In the genomic region with DNA sequence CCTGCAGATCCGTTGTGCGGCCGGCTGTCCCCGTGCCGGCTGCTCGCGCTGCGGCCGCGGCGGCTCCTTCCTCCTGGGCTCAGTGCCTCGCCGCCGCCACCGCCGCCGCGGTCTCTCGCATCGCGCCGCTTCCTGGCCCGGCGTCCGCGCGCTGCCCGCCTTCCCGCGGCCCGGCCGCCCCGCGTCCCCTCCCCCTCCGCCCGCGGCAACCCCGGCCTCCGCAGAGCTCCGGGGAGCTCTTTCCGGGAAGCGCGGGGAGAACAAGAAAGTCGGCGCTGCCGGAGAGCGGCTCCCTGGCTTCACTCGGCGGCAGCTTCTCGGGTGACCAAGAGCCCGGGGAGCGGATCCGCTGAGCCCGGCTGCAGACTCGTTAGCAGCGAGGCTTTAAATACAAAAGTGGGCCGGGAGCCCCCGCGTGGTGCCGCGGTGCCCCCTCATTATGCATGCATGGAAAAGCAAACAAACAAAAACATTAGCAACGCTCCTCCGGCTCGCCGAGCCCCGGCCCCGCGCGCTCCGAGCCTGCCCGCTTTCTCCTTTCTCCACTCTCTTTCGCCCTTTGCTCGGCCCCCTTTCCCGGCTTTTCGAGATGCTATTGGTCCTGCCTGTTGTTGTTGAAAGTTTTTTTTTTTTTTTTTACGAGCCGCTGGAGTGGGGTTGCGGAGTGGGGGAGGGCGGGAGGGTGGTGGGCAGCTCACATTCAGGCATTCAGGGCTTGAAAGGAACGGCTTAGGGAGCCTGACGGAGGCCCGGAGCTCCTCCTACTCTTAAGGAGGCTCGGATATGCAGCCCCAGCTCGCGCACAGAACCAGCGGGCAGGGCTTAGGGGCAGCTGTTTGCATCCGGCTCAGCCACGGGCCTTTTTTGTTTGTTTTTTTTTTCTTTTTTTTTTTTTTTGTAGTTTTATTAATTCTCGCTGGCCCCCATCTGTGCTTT, we compare ENCODE assay signal across 8 cellular contexts. TPM values are rescaled to one million over a fixed set of nuclear protein-coding genes. Genes with fewer than 3 reads are reported as not detected.
DNase-seq lines count a peak whose midpoint lies in the region; ATAC-seq and TF ChIP-seq lines count a peak whose summit lies in the region.

A gene with protein sequence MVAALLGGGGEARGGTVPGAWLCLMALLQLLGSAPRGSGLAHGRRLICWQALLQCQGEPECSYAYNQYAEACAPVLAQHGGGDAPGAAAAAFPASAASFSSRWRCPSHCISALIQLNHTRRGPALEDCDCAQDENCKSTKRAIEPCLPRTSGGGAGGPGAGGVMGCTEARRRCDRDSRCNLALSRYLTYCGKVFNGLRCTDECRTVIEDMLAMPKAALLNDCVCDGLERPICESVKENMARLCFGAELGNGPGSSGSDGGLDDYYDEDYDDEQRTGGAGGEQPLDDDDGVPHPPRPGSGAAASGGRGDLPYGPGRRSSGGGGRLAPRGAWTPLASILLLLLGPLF (minus strand): TSS at position 361 of the 936 bp plus-strand sequence. CDS start 727 bp downstream, outside the sequence.

- H3K27ac Mint-ChIP-seq in Caco-2 (ENCODE audit: unreplicated experiment): no peak within 1 kb of the TSS

- H3K27me3 ChIP-seq in Caco-2 (replicated peaks; ENCODE audit: control insufficient read depth, insufficient read depth, low read length): no peaks in the 10 kb centered on the region
- H3K27me3 ChIP-seq in heart right ventricle: peaks cover 0 to 36% (median 0%) of the 10 kb centered on the region in 7 donors
- H3K27me3 ChIP-seq in trophoblast cell (ENCODE audit: insufficient read depth, low read length): no peaks in the 10 kb centered on the region
- H3K27me3 ChIP-seq in tibial artery: no peaks in the 10 kb centered on the region

- ATAC-seq in GM21526 (IDR thresholded peaks at IDR 0.05; ENCODE audit: low FRiP score, unreplicated experiment) (peak; percentile 54), heart right ventricle (peak; percentile 87 to 97 (median 95))

- H3K79me1 ChIP-seq in trophoblast cell (ENCODE audit: low read length): peaks cover 20% of the 10 kb centered on the region

- H3K4me1 Mint-ChIP-seq in Caco-2 (ENCODE audit: low read depth, unreplicated experiment): no peaks in the 10 kb centered on the region

- in situ Hi-C loops in KBM-7 (cut with MboI; ENCODE audit: low pct_unique_long_range_greater_than_20kb, low sequenced_read_pairs): no loop called here

- H2BK12ac ChIP-seq in trophoblast cell (ENCODE audit: low read length): peak within 1 kb of the TSS; percentile 15

- no peaks in the 10 kb centered on the region for H3K9me3 Mint-ChIP-seq in Caco-2 (ENCODE audit: unreplicated experiment)

- H3K9me3 ChIP-seq in Caco-2: no peaks in the 10 kb centered on the region
- peaks cover 0 to 5% (median 0%) of the 10 kb centered on the region in 11 donors for H3K9me3 ChIP-seq in heart right ventricle
- peaks cover 5% of the 10 kb centered on the region for H3K9me3 ChIP-seq in trophoblast cell (ENCODE audit: insufficient read depth, low read depth, low read length)
- no peaks in the 10 kb centered on the region for H3K9me3 ChIP-seq in tibial artery

- no peak within 1 kb of the TSS for H2AK5ac ChIP-seq in trophoblast cell (ENCODE audit: low read length)

- H3K4me1 ChIP-seq in Caco-2: no peaks in the 10 kb centered on the region
- peaks cover 0 to 42% (median 12%) of the 10 kb centered on the region in 9 donors for H3K4me1 ChIP-seq in heart right ventricle
- peaks cover 0 to 2% of the 10 kb centered on the region in 2 experiments for H3K4me1 ChIP-seq in trophoblast cell (ENCODE audit: control insufficient read depth in 1 of 2, insufficient read depth in 2 of 2, low read length in 2 of 2)
- H3K4me1 ChIP-seq in tibial artery: peaks cover 0 to 35% (median 4%) of the 10 kb centered on the region in 4 donors

- H2BK5ac ChIP-seq in trophoblast cell (ENCODE audit: low read depth, low read length, poor library complexity): peak within 1 kb of the TSS; percentile 89

- H3K9ac ChIP-seq in trophoblast cell (ENCODE audit: low read length): peak within 1 kb of the TSS; percentile 87

- H3K79me2 ChIP-seq in trophoblast cell (ENCODE audit: control insufficient read depth, insufficient read depth, low read length, poor library complexity): peaks cover 17% of the 10 kb centered on the region

- H2AFZ ChIP-seq in trophoblast cell (ENCODE audit: insufficient read depth, low read length, poor library complexity): peak within 1 kb of the TSS; percentile 43

- peak within 1 kb of the TSS; percentile 86 for H3K18ac ChIP-seq in trophoblast cell (ENCODE audit: low read length)

- peak within 1 kb of the TSS; percentile 29 for H3K4me3 ChIP-seq in Caco-2 (ENCODE audit: low read depth, low read length)
- peak within 1 kb of the TSS; percentile 65 to 96 (median 85) for H3K4me3 ChIP-seq in heart right ventricle
- peak within 1 kb of the TSS; percentile 97 for H3K4me3 ChIP-seq in trophoblast cell (ENCODE audit: low read depth, low read length)
- H3K4me3 ChIP-seq in tibial artery: peak within 1 kb of the TSS; percentile 66 to 83

- peak within 1 kb of the TSS; percentile 72 for H3K4me3 Mint-ChIP-seq in Caco-2 (ENCODE audit: unreplicated experiment)

- CTCF ChIA-PET in Caco-2 (lab: Charles Lee): interaction anchor here (0.7 kb wide), 1 partner anchor 76 kb away, joined by 3 read pairs; no protein-coding TSS in a partner anchor

- intact Hi-C loops in Caco-2 (cut with micrococcal nuclease; ENCODE audit: unreplicated experiment) (no loop called here), heart right ventricle (cut with DNase I) (loop anchor here in 8 of 10 donors (1.0 to 10.0 kb wide), 9 partner anchors 200 to 463 kb away; no protein-coding TSS in a partner anchor), tibial artery (cut with DNase I; ENCODE audit: low total_unique reads) (loop anchor here (5.0 kb wide), 2 partner anchors 165 to 375 kb away; no protein-coding TSS in a partner anchor)

- no TSS peak for BruUV-seq in Caco-2 (replicated peaks; lab: Mats Ljungman, UMichigan)

- peak within 1 kb of the TSS; percentile 26 for H4K12ac ChIP-seq in trophoblast cell (ENCODE audit: low read depth, low read length)

- peak within 1 kb of the TSS; percentile 25 for H2BK120ac ChIP-seq in trophoblast cell (ENCODE audit: insufficient read depth, low read length, poor library complexity)

- peak; percentile 21 to 62 for DNase-seq in Caco-2
- peak; percentile 79 for DNase-seq in KBM-7
- DNase-seq in SW480 (ENCODE audit: low spot score): peak; percentile 75
- DNase-seq in amniotic epithelial cell (ENCODE audit: low read depth): peak; percentile 99
- peak; percentile 85 for DNase-seq in heart right ventricle
- peak; percentile 78 to 83 for DNase-seq in trophoblast cell
- peak; percentile 90 to 94 for DNase-seq in tibial artery

- peaks cover 12% of the 10 kb centered on the region for H3K27me3 Mint-ChIP-seq in Caco-2 (ENCODE audit: insufficient read depth, unreplicated experiment)

- TF ChIP-seq CTCF in Caco-2 (IDR thresholded peaks at IDR 0.05; ENCODE audit: insufficient read depth in 1 of 2, low read depth in 1 of 2, low read length in 1 of 2, severe bottlenecking in 1 of 2, unreplicated experiment in 1 of 2) (no peak), heart right ventricle (IDR thresholded peaks at IDR 0.05) (no peak), tibial artery (IDR thresholded peaks at IDR 0.05) (no peak)

- WGBS in heart right ventricle, 2 donors: 0 to 1% methylated on average over 88 to 89 of the region's 89 CpGs
- no CpG with 5 or more reads among the region's 89 CpGs for WGBS in trophoblast cell (ENCODE audit: extremely low coverage, insufficient coverage, insufficient read length)

- H3K36me3 ChIP-seq in Caco-2 (ENCODE audit: control insufficient read depth, insufficient read depth, low read length) (no peaks in the 10 kb centered on the region), heart right ventricle (no peaks in the 10 kb centered on the region), trophoblast cell (ENCODE audit: control insufficient read depth in 1 of 2, insufficient read depth in 2 of 2, low read length in 2 of 2) (peaks cover 0 to 3% of the 10 kb centered on the region in 2 experiments), tibial artery (no peaks in the 10 kb centered on the region)

- POLR2A ChIA-PET in Caco-2 (lab: Charles Lee): no interaction called here

- H3K14ac ChIP-seq in trophoblast cell (ENCODE audit: low read length): peak within 1 kb of the TSS; percentile 83

- H3K4me2 ChIP-seq in trophoblast cell (ENCODE audit: low read length): peak within 1 kb of the TSS; percentile 91

- no peak within 1 kb of the TSS for H3K23ac ChIP-seq in trophoblast cell (ENCODE audit: low read length)

- H3K27ac ChIP-seq in heart right ventricle (peak within 1 kb of the TSS; percentile 88 to 97 (median 92)), trophoblast cell (ENCODE audit: low read depth, low read length) (peak within 1 kb of the TSS; percentile 94), tibial artery (peak within 1 kb of the TSS; percentile 79 to 90)

- H3K4ac ChIP-seq in trophoblast cell (ENCODE audit: low read depth, low read length): peak within 1 kb of the TSS; percentile 39

- H4K91ac ChIP-seq in trophoblast cell (ENCODE audit: low read depth, low read length): peak within 1 kb of the TSS; percentile 84

- peaks cover 4% of the 10 kb centered on the region for H3K36me3 Mint-ChIP-seq in Caco-2 (ENCODE audit: insufficient read depth, unreplicated experiment)

- peak within 1 kb of the TSS; percentile 44 for H4K8ac ChIP-seq in trophoblast cell (ENCODE audit: low read depth, low read length)

RNA-seq across cellular contexts. Expression of the gene that starts here (rescaled TPM):
- total RNA-seq in Caco-2 (2022) (0.64 and 1.4 TPM in 2 replicates), heart right ventricle (10 to 100 TPM in 5 of 10 donors, 1 to 10 TPM in 5; 3.2 to 26.3 (median 10.3) TPM)
- polyA plus RNA-seq in heart right ventricle: 10 to 100 TPM in 1 of 2 donors, 1 to 10 TPM in 1; 10.0 to 11.2 TPM
- polyA plus RNA-seq in trophoblast cell (2013): 15.3 and 18.3 TPM in 2 replicates

Comparison
In these comparisons a context has a peak if more than half of its experiments do, and no peak if none do; other contexts are left out.
1. Peak in every context shown above with its lines: DNase-seq, ATAC-seq, H3K4me3 ChIP-seq and H3K27ac ChIP-seq.
2. DNase-seq: peak in every context shown above with its lines; median percentile 99 in amniotic epithelial cell; 92 in tibial artery; 85 in heart right ventricle; 80 in trophoblast cell; 79 in KBM-7; 75 in SW480; 42 in Caco-2.
3. H3K4me3 ChIP-seq: peak in every context shown above with its lines; median percentile 97 in trophoblast cell; 85 in heart right ventricle; 74 in tibial artery; 29 in Caco-2.